8 cellular contexts compared by ENCODE assay signal in genomic region chr10:76086571-76087260, GRCh38.
A peak's percentile ranks its signal among the peaks of the same experiment; 100 is the strongest.
DNase-seq lines count a peak whose midpoint lies in the region; ATAC-seq and TF ChIP-seq lines count a peak whose summit lies in the region.

No MANE protein-coding gene starts in this region.

- ATAC-seq in GM18505 (IDR thresholded peaks at IDR 0.05; ENCODE audit: unreplicated experiment) (peak; percentile 65), WTC11 (peak; percentile 66), left colon (peak; percentile 84), HG03108 (IDR thresholded peaks at IDR 0.05; ENCODE audit: unreplicated experiment) (no peak)
- ATAC-seq in CD8-positive, alpha-beta T cell: no peak

- intact Hi-C loops in left colon (cut with DNase I, micrococcal nuclease): no loop called here
- intact Hi-C loops in CD8-positive, alpha-beta T cell (cut with DNase I, micrococcal nuclease): no loop called here

- H3K4me1 Mint-ChIP-seq in WTC11: peaks cover 60% of the 10 kb centered on the region
- H3K4me1 Mint-ChIP-seq in CD8-positive, alpha-beta T cell (ENCODE audit: low read depth): no peaks in the 10 kb centered on the region

- no peaks in the 10 kb centered on the region for H3K36me3 Mint-ChIP-seq in WTC11
- no peaks in the 10 kb centered on the region for H3K36me3 Mint-ChIP-seq in CD8-positive, alpha-beta T cell

- H3K27me3 ChIP-seq in MG63: no peaks in the 10 kb centered on the region
- no peaks in the 10 kb centered on the region for H3K27me3 ChIP-seq in CD8-positive, alpha-beta T cell (ENCODE audit: insufficient read depth, low read length)

- H3K4me3 Mint-ChIP-seq in WTC11: no peak overlapping the region
- no peak overlapping the region for H3K4me3 Mint-ChIP-seq in CD8-positive, alpha-beta T cell

- no peak overlapping the region for H3K27ac Mint-ChIP-seq in WTC11
- no peak overlapping the region for H3K27ac Mint-ChIP-seq in CD8-positive, alpha-beta T cell

- H3K27ac ChIP-seq in CD8-positive, alpha-beta T cell (ENCODE audit: low read depth, low read length): no peak overlapping the region

- no peak for TF ChIP-seq POLR2A in GM18505 (IDR thresholded peaks at IDR 0.05; ENCODE audit: borderline replicate concordance, extremely low read depth, insufficient read depth, insufficient read length)

- peaks cover 10% of the 10 kb centered on the region for H3K9me3 Mint-ChIP-seq in WTC11
- H3K9me3 Mint-ChIP-seq in CD8-positive, alpha-beta T cell: no peaks in the 10 kb centered on the region

- CTCF ChIA-PET in WTC11 (lab: Charles Lee): interaction anchor here (0.6 to 3.6 kb wide), 21 partner anchors 9 to 566 kb away, joined by 3 to 29 read pairs (median 4); no protein-coding TSS in a partner anchor
- CTCF ChIA-PET in CD8-positive, alpha-beta T cell (lab: Charles Lee): no interaction called here

- H3K27me3 Mint-ChIP-seq in WTC11 (ENCODE audit: low read depth): peaks cover 12% of the 10 kb centered on the region
- H3K27me3 Mint-ChIP-seq in CD8-positive, alpha-beta T cell (ENCODE audit: low read depth): peaks cover 5% of the 10 kb centered on the region

- in situ Hi-C loops in ACHN (cut with HindIII; ENCODE audit: low pct_ligation_motif_present, low pct_unique_long_range_greater_than_20kb, low sequenced_read_pairs): no loop called here

- no peak overlapping the region for H3K4me3 ChIP-seq in MG63
- H3K4me3 ChIP-seq in CD8-positive, alpha-beta T cell (ENCODE audit: low read depth, low read length): no peak overlapping the region

- no peaks in the 10 kb centered on the region for H3K9me3 ChIP-seq in MG63
- no peaks in the 10 kb centered on the region for H3K9me3 ChIP-seq in CD8-positive, alpha-beta T cell (ENCODE audit: low read length)

- no peaks in the 10 kb centered on the region for H3K4me1 ChIP-seq in CD8-positive, alpha-beta T cell (ENCODE audit: insufficient read depth, low read length)

- H3K36me3 ChIP-seq in MG63: no peaks in the 10 kb centered on the region
- H3K36me3 ChIP-seq in CD8-positive, alpha-beta T cell (ENCODE audit: insufficient read depth, low read length): no peaks in the 10 kb centered on the region

- peak; percentile 73 for TF ChIP-seq CTCF in WTC11 (IDR thresholded peaks at IDR 0.05)
- TF ChIP-seq CTCF in CD8-positive, alpha-beta T cell (IDR thresholded peaks at IDR 0.05): no peak

- POLR2A ChIA-PET in WTC11 (lab: Charles Lee): interaction anchor here (0.6 to 0.7 kb wide), 2 partner anchors 52 to 683 kb away, joined by 3 to 7 read pairs; no protein-coding TSS in a partner anchor
- POLR2A ChIA-PET in CD8-positive, alpha-beta T cell (lab: Charles Lee): no interaction called here

- DNase-seq in ACHN: peak; percentile 79
- DNase-seq in MG63: peak; percentile 55
- DNase-seq in WTC11 (ENCODE audit: low spot score): peak; percentile 51
- DNase-seq in left colon: peak; percentile 56 to 70
- no peak for DNase-seq in CD8-positive, alpha-beta T cell
- DNase-seq in middle frontal gyrus (ENCODE audit: extremely low spot score, low spot score): no peak

TF ChIP-seq in WTC11, 78 proteins besides CTCF, POLR2A, EP300 and RAD21 (continues in another document):
- TF ChIP-seq ZNF219 (CRISPR knock-in tag; IDR thresholded peaks at IDR 0.05; ENCODE audit: borderline replicate concordance): no peak
- no peak for TF ChIP-seq FOXP4 (CRISPR knock-in tag; IDR thresholded peaks at IDR 0.05)
- TF ChIP-seq ARID4B (CRISPR knock-in tag; IDR thresholded peaks at IDR 0.05; ENCODE audit: borderline replicate concordance): no peak
- no peak for TF ChIP-seq AR (CRISPR knock-in tag; IDR thresholded peaks at IDR 0.05)
- no peak for TF ChIP-seq GRHL2 (CRISPR knock-in tag; IDR thresholded peaks at IDR 0.05; ENCODE audit: insufficient replicate concordance, severe bottlenecking)
- no peak for TF ChIP-seq OVOL2 (CRISPR knock-in tag; IDR thresholded peaks at IDR 0.05; ENCODE audit: borderline replicate concordance)
- no peak for TF ChIP-seq ZNF121 (CRISPR knock-in tag; IDR thresholded peaks at IDR 0.05)
- TF ChIP-seq, protein P1, sequence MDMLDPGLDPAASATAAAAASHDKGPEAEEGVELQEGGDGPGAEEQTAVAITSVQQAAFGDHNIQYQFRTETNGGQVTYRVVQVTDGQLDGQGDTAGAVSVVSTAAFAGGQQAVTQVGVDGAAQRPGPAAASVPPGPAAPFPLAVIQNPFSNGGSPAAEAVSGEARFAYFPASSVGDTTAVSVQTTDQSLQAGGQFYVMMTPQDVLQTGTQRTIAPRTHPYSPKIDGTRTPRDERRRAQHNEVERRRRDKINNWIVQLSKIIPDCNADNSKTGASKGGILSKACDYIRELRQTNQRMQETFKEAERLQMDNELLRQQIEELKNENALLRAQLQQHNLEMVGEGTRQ (CRISPR knock-in tag; IDR thresholded peaks at IDR 0.05): no peak
- TF ChIP-seq E2F1 (CRISPR knock-in tag; IDR thresholded peaks at IDR 0.05): no peak

Comparison
In these comparisons a context has a peak if more than half of its experiments do, and no peak if none do; other contexts are left out.
1. DNase-seq: peak in ACHN (single experiment), MG63 (single experiment), WTC11 (single experiment) and left colon (2 of 2); none in CD8-positive, alpha-beta T cell (0 of 7) and middle frontal gyrus (single experiment).
2. ATAC-seq: peak in GM18505 (single experiment), WTC11 (single experiment) and left colon (single experiment); none in CD8-positive, alpha-beta T cell (single experiment) and HG03108 (single experiment).